8 cellular contexts compared by ENCODE assay signal in the genomic region with DNA sequence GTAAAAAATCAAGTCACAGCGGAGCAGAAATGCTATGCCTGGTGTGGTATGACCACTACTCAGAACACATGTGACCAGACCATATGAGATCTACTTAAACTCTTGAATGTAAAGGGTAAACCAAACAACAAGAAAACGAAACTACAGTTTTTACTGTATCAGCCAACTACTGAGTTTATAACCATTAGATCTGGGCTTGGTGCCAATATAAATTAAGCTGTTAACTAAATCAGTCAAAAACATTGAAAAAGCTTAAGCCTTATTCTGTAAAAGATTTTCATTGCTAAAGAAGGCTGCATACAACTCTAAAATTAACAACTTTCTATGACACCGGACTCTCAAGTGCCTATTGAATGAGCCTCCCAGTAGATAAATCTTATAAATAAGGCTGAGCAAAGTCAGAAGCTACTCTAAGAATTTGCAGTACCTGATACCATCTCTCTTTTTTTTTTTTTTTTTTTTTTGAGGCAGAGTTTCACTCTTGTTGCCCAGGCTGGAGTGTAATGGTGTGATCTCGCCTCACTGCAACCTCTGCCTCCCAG. TPM values are rescaled to one million over a fixed set of nuclear protein-coding genes. Genes with fewer than 3 reads are reported as not detected.
DNase-seq lines count a peak whose midpoint lies in the region; ATAC-seq and TF ChIP-seq lines count a peak whose summit lies in the region.

No MANE protein-coding gene starts in this region.

- H3K36me3 Mint-ChIP-seq in activated CD4-positive, alpha-beta memory T cell treated with anti-CD3 and anti-CD28 coated beads for 36 hours, result peaks cover 2% of the 10 kb centered on the region

- peak; percentile 85 for DNase-seq in GM12865 (ENCODE audit: low read depth)
- no peak for DNase-seq in activated CD4-positive, alpha-beta memory T cell treated with anti-CD3 and anti-CD28 coated beads for 36 hours
- DNase-seq in left kidney (ENCODE audit: low read depth, low spot score), result peak; percentile 68
- DNase-seq in cortex of kidney (lab: John Stamatoyannopoulos, UW), result no peak
- no peak for DNase-seq in NCI-H1930 (lab: John Stamatoyannopoulos, UW)
- DNase-seq in mucosa of gallbladder (ENCODE audit: low spot score), result no peak

- POLR2A ChIA-PET in activated CD4-positive, alpha-beta memory T cell treated with anti-CD3 and anti-CD28 coated beads for 36 hours (lab: Charles Lee), result interaction anchor here (0.7 kb wide), 1 partner anchor 13 kb away, joined by 3 read pairs; no protein-coding TSS in a partner anchor

- ATAC-seq in GM21423 (IDR thresholded peaks at IDR 0.05; ENCODE audit: unreplicated experiment) (peak; percentile 98), HG03575 (IDR thresholded peaks at IDR 0.05; ENCODE audit: extremely low read depth, insufficient number of reproducible peaks, low FRiP score, unreplicated experiment) (peak; percentile 68)

- H3K27ac Mint-ChIP-seq in activated CD4-positive, alpha-beta memory T cell treated with anti-CD3 and anti-CD28 coated beads for 36 hours, result peak overlapping the region; percentile 28

- H3K4me1 Mint-ChIP-seq in activated CD4-positive, alpha-beta memory T cell treated with anti-CD3 and anti-CD28 coated beads for 36 hours (ENCODE audit: low read depth), result peaks cover 23% of the 10 kb centered on the region

- peak overlapping the region; percentile 20; the same call in 1 of the 2 replicates for H3K4me3 ChIP-seq in GM12865 (ENCODE audit: low read depth, low read length)

- CTCF ChIA-PET in activated CD4-positive, alpha-beta memory T cell treated with anti-CD3 and anti-CD28 coated beads for 36 hours (lab: Charles Lee), result interaction anchor here (0.8 kb wide), 1 partner anchor 29 kb away, joined by 3 read pairs; no protein-coding TSS in a partner anchor

- no peak overlapping the region for H3K4me3 Mint-ChIP-seq in activated CD4-positive, alpha-beta memory T cell treated with anti-CD3 and anti-CD28 coated beads for 36 hours

- H3K9me3 Mint-ChIP-seq in activated CD4-positive, alpha-beta memory T cell treated with anti-CD3 and anti-CD28 coated beads for 36 hours, result no peaks in the 10 kb centered on the region

- intact Hi-C loops in activated CD4-positive, alpha-beta memory T cell treated with anti-CD3 and anti-CD28 coated beads for 36 hours (cut with micrococcal nuclease), result loop anchor here (2.0 kb wide), 2 partner anchors 16 to 36 kb away; partner anchors contain the start of gene SPTLC2

- no peaks in the 10 kb centered on the region for H3K27me3 Mint-ChIP-seq in activated CD4-positive, alpha-beta memory T cell treated with anti-CD3 and anti-CD28 coated beads for 36 hours

- TF ChIP-seq CTCF in GM12865 (IDR thresholded peaks at IDR 0.05; ENCODE audit: insufficient read depth, low read depth, low read length, missing control alignments), result no peak

RNA-seq across cellular contexts. Expression of gene SPTLC2, which starts 35.4 kb away (rescaled TPM):
- total RNA-seq in activated CD4-positive, alpha-beta memory T cell treated with anti-CD3 and anti-CD28 coated beads for 36 hours, result 10 to 100 TPM; 23.6 to 23.9 TPM
- total RNA-seq in mucosa of gallbladder, result 44.2 TPM

Comparison
In these comparisons a context has a peak if more than half of its experiments do, and no peak if none do; other contexts are left out.
1. DNase-seq: peak in GM12865 (single experiment) and left kidney (single experiment); none in activated CD4-positive, alpha-beta memory T cell treated with anti-CD3 and anti-CD28 coated beads for 36 hours (single experiment), cortex of kidney (single experiment), NCI-H1930 (0 of 2) and mucosa of gallbladder (single experiment).